In genomic region chr9:129175825-129176633, GRCh38 we compare ENCODE assay signal across 8 cellular contexts. TPM values are rescaled to one million over a fixed set of nuclear protein-coding genes. Genes with fewer than 3 reads are reported as not detected.
DNase-seq lines count a peak whose midpoint lies in the region; ATAC-seq and TF ChIP-seq lines count a peak whose summit lies in the region.

No MANE protein-coding gene starts in this region.

- H3F3A ChIP-seq in neural progenitor cell (ENCODE audit: low read depth), result peaks cover 46% of the 10 kb centered on the region

- H3K36me3 Mint-ChIP-seq in activated naive CD8-positive, alpha-beta T cell treated with anti-CD3 and anti-CD28 coated beads for 36 hours, result no peaks in the 10 kb centered on the region
- no peaks in the 10 kb centered on the region for H3K36me3 Mint-ChIP-seq in neural progenitor cell

- H3K36me3 ChIP-seq in HUES48 (ENCODE audit: control insufficient read depth, insufficient read depth, low read length) (no peaks in the 10 kb centered on the region), neural progenitor cell (no peaks in the 10 kb centered on the region), upper lobe of right lung (no peaks in the 10 kb centered on the region)

- CTCF ChIA-PET in RWPE1 (lab: Yijun Ruan, JAX), result interaction anchor here (0.6 to 5.8 kb wide), 8 partner anchors 11 to 444 kb away, joined by 3 to 63 read pairs (median 12); partner anchors contain the start of gene C9orf50

- H3K4me1 ChIP-seq in HUES48 (ENCODE audit: control insufficient read depth, insufficient read depth, low read length), result peaks cover 14% of the 10 kb centered on the region
- peaks cover 29% of the 10 kb centered on the region for H3K4me1 ChIP-seq in neural progenitor cell
- H3K4me1 ChIP-seq in upper lobe of right lung, result peaks cover 21% of the 10 kb centered on the region

- TF ChIP-seq CTCF in RWPE1 (conservative IDR thresholded peaks at IDR 0.05; ENCODE audit: low read depth) (no peak; the same call in 1 of the 2 replicates), neural progenitor cell (IDR thresholded peaks at IDR 0.05) (no peak), upper lobe of right lung (IDR thresholded peaks at IDR 0.05) (no peak)

- H3K27me3 ChIP-seq in HUES48 (ENCODE audit: control insufficient read depth, insufficient read depth, low read length) (peaks cover 90% of the 10 kb centered on the region), neural progenitor cell (peaks cover 30% of the 10 kb centered on the region), upper lobe of right lung (no peaks in the 10 kb centered on the region)

- H3K4me3 Mint-ChIP-seq in activated naive CD8-positive, alpha-beta T cell treated with anti-CD3 and anti-CD28 coated beads for 36 hours, result peak overlapping the region; percentile 74
- H3K4me3 Mint-ChIP-seq in neural progenitor cell, result peak overlapping the region; percentile 95

- peak; percentile 94 for DNase-seq in DMS53 (lab: John Stamatoyannopoulos, UW)
- peak; percentile 97 for DNase-seq in RWPE1 (ENCODE audit: low spot score)
- peak; percentile 78 for DNase-seq in activated naive CD8-positive, alpha-beta T cell treated with anti-CD3 and anti-CD28 coated beads for 36 hours
- peak; percentile 80 for DNase-seq in globus pallidus (ENCODE audit: low spot score)
- DNase-seq in neural progenitor cell (ENCODE audit: low spot score), result peak; percentile 92
- peak; percentile 92 for DNase-seq in upper lobe of right lung

- H3K27ac ChIP-seq in HUES48 (ENCODE audit: low read depth, low read length) (peak overlapping the region; percentile 59), RWPE1 (peak overlapping the region; percentile 99), neural progenitor cell (no peak overlapping the region), upper lobe of right lung (peak overlapping the region; percentile 96)

- H3K9ac ChIP-seq in HUES48 (ENCODE audit: low read depth, low read length), result no peak overlapping the region
- H3K9ac ChIP-seq in neural progenitor cell, result peak overlapping the region; percentile 8

- no peaks in the 10 kb centered on the region for H3K9me3 Mint-ChIP-seq in activated naive CD8-positive, alpha-beta T cell treated with anti-CD3 and anti-CD28 coated beads for 36 hours
- H3K9me3 Mint-ChIP-seq in neural progenitor cell, result no peaks in the 10 kb centered on the region

- H3K9me3 ChIP-seq in HUES48 (ENCODE audit: control insufficient read depth, insufficient read depth, low read length) (no peaks in the 10 kb centered on the region), neural progenitor cell (ENCODE audit: low read depth) (no peaks in the 10 kb centered on the region), upper lobe of right lung (no peaks in the 10 kb centered on the region)

- H3K27ac Mint-ChIP-seq in activated naive CD8-positive, alpha-beta T cell treated with anti-CD3 and anti-CD28 coated beads for 36 hours, result peak overlapping the region; percentile 69
- peak overlapping the region; percentile 76 for H3K27ac Mint-ChIP-seq in neural progenitor cell

- no peaks in the 10 kb centered on the region for H3K27me3 Mint-ChIP-seq in activated naive CD8-positive, alpha-beta T cell treated with anti-CD3 and anti-CD28 coated beads for 36 hours
- H3K27me3 Mint-ChIP-seq in neural progenitor cell (ENCODE audit: insufficient read depth, low read depth), result peaks cover 11% of the 10 kb centered on the region

- peaks cover 18% of the 10 kb centered on the region for H3K79me2 ChIP-seq in neural progenitor cell (ENCODE audit: low read depth)

- ATAC-seq in upper lobe of right lung (peak; percentile 67), GM21737 (IDR thresholded peaks at IDR 0.05; ENCODE audit: unreplicated experiment) (no peak)

- H3K4me3 ChIP-seq in HUES48 (ENCODE audit: low read depth, low read length), result peak overlapping the region; percentile 72
- H3K4me3 ChIP-seq in neural progenitor cell, result peak overlapping the region; percentile 76
- H3K4me3 ChIP-seq in upper lobe of right lung, result peak overlapping the region; percentile 79

- H4K20me1 ChIP-seq in neural progenitor cell (ENCODE audit: low read depth), result peaks cover 14% of the 10 kb centered on the region

- peak overlapping the region; percentile 97 for H3K4me2 ChIP-seq in neural progenitor cell

- peaks cover 6% of the 10 kb centered on the region for H3K4me1 Mint-ChIP-seq in activated naive CD8-positive, alpha-beta T cell treated with anti-CD3 and anti-CD28 coated beads for 36 hours
- H3K4me1 Mint-ChIP-seq in neural progenitor cell, result peaks cover 46% of the 10 kb centered on the region

- POLR2A ChIA-PET in RWPE1 (lab: Yijun Ruan, JAX; ENCODE audit: low non-redundant PET), result interaction anchor here (0.8 to 5.8 kb wide), 4 partner anchors 36 to 432 kb away, joined by 3 to 81 read pairs (median 4); no protein-coding TSS in a partner anchor

- H2AFZ ChIP-seq in neural progenitor cell (replicated peaks), result no peak overlapping the region

- intact Hi-C loops in upper lobe of right lung (cut with DNase I), result no loop called here

RNA-seq across cellular contexts. Expression of gene IER5L, which starts 2.0 kb away (rescaled TPM):
- 1 to 10 TPM; 1.1 to 1.2 TPM for total RNA-seq in activated naive CD8-positive, alpha-beta T cell treated with anti-CD3 and anti-CD28 coated beads for 36 hours
- 12.2 and 32.7 TPM in 2 replicates for total RNA-seq in neural progenitor cell (ENCODE audit: low replicate concordance)
- total RNA-seq in upper lobe of right lung, result 9.6 TPM
